In genomic region chrX:68433981-68434299, GRCh38 we compare ENCODE assay signal across 10 cellular contexts. TPM values are rescaled to one million over a fixed set of nuclear protein-coding genes. Genes with fewer than 3 reads are reported as not detected.
A peak's percentile ranks its signal among the peaks of the same experiment; 100 is the strongest.
DNase-seq lines count a peak whose midpoint lies in the region; ATAC-seq, FAIRE-seq and TF ChIP-seq lines count a peak whose summit lies in the region.
"Had no signal": no experiment of that assay in that cellular context is flagged by ENCODE, and none has a peak within 500 bp of the region (broad histone marks: within the 10 kb centered on the region; RNA-seq: fewer than 3 reads in every experiment).

No MANE protein-coding gene starts in this region.

- CTCF ChIA-PET in CD4-positive, alpha-beta T cell (lab: Charles Lee), result no interaction called here

- H3K4me3 Mint-ChIP-seq in CD4-positive, alpha-beta T cell, result peak overlapping the region; percentile 87

- DNase-seq in CD4-positive, alpha-beta T cell, result no peak
- DNase-seq in SK-N-DZ (ENCODE audit: low spot score), result peak; percentile 5
- DNase-seq in esophagus muscularis mucosa (ENCODE audit: extremely low spot score), result no peak
- no peak for DNase-seq in pancreas
- no peak for DNase-seq in occipital lobe (lab: John Stamatoyannopoulos, UW)
- no peak for DNase-seq in effector CD4-positive, alpha-beta T cell
- no peak for DNase-seq in NCI-H1105 (lab: John Stamatoyannopoulos, UW)

- no peaks in the 10 kb centered on the region for H3K9me3 ChIP-seq in CD4-positive, alpha-beta T cell (ENCODE audit: control insufficient read depth, low read length)
- H3K9me3 ChIP-seq in esophagus muscularis mucosa (no peaks in the 10 kb centered on the region), pancreas (no peaks in the 10 kb centered on the region)

- intact Hi-C loops in CD4-positive, alpha-beta T cell (cut with DNase I, micrococcal nuclease), result no loop called here
- intact Hi-C loops in esophagus muscularis mucosa (cut with DNase I) (no loop called here), pancreas (cut with DNase I) (no loop called here)

- peaks cover 53% of the 10 kb centered on the region for H3K27me3 Mint-ChIP-seq in CD4-positive, alpha-beta T cell

- H3K27ac ChIP-seq in CD4-positive, alpha-beta T cell (ENCODE audit: low read depth, low read length), result no peak overlapping the region
- H3K27ac ChIP-seq in esophagus muscularis mucosa (replicated peaks in 1 of 4) (peak overlapping the region; percentile 83 to 88 (median 86)), pancreas (peak overlapping the region; percentile 18 to 68 (median 63))

- H3K4me1 ChIP-seq in esophagus muscularis mucosa (peaks cover 7 to 21% (median 18%) of the 10 kb centered on the region in 4 donors), pancreas (no peaks in the 10 kb centered on the region)

- TF ChIP-seq CTCF in CD4-positive, alpha-beta T cell (IDR thresholded peaks at IDR 0.05), result no peak
- TF ChIP-seq CTCF in esophagus muscularis mucosa (IDR thresholded peaks at IDR 0.05) (no peak), pancreas (IDR thresholded peaks at IDR 0.05) (no peak)

- H3K9me3 Mint-ChIP-seq in CD4-positive, alpha-beta T cell, result no peaks in the 10 kb centered on the region

- TF ChIP-seq EP300 in esophagus muscularis mucosa (IDR thresholded peaks at IDR 0.05), result no peak

- ATAC-seq in CD4-positive, alpha-beta T cell (ENCODE audit: poor library complexity), result no peak
- no peak for ATAC-seq in pancreas
- no peak for ATAC-seq in HG03039 (IDR thresholded peaks at IDR 0.05; ENCODE audit: unreplicated experiment)

- no peaks in the 10 kb centered on the region for H3K4me1 Mint-ChIP-seq in CD4-positive, alpha-beta T cell (ENCODE audit: low read depth)

- no peaks in the 10 kb centered on the region for H3K36me3 Mint-ChIP-seq in CD4-positive, alpha-beta T cell (ENCODE audit: low read depth)

- H3K36me3 ChIP-seq in esophagus muscularis mucosa (no peaks in the 10 kb centered on the region), pancreas (no peaks in the 10 kb centered on the region)

- H3K27ac Mint-ChIP-seq in CD4-positive, alpha-beta T cell, result no peak overlapping the region

- TF ChIP-seq POLR2A in esophagus muscularis mucosa (IDR thresholded peaks at IDR 0.05; ENCODE audit: low read depth), result no peak

- peaks cover 32% of the 10 kb centered on the region for H3K27me3 ChIP-seq in CD4-positive, alpha-beta T cell (ENCODE audit: control insufficient read depth, insufficient read depth, low read length)
- H3K27me3 ChIP-seq in esophagus muscularis mucosa (no peaks in the 10 kb centered on the region), pancreas (peaks cover 0 to 7% (median 0%) of the 10 kb centered on the region in 4 donors)

- no peak for FAIRE-seq in pancreas (lab: Jason Lieb, UNC)
- FAIRE-seq: endometrium, GM12892 had no signal

- POLR2A ChIA-PET in CD4-positive, alpha-beta T cell (lab: Charles Lee), result no interaction called here

- peak overlapping the region; percentile 60 to 71 (median 64) for H3K4me3 ChIP-seq in esophagus muscularis mucosa
- peak overlapping the region; percentile 19 to 56 (median 45) for H3K4me3 ChIP-seq in pancreas

- 29% methylated on average over 7 of the region's 13 CpGs for WGBS in esophagus muscularis mucosa
- 0 to 28% methylated on average over 12 to 13 of the region's 13 CpGs for WGBS in pancreas, 2 donors

RNA-seq across cellular contexts. Expression of gene OPHN1, which starts 0.6 kb away (rescaled TPM):
- not detected for total RNA-seq in CD4-positive, alpha-beta T cell
- 0.77 and 0.81 TPM in 2 replicates for polyA plus RNA-seq in SK-N-DZ (2014; cell fraction: cytosol; rRNA removed)
- 0.91 and 1.1 TPM in 2 replicates for polyA plus RNA-seq in SK-N-DZ (2014; cell fraction: nucleus; rRNA removed)
- total RNA-seq in esophagus muscularis mucosa (10 to 100 TPM in 1 of 4 donors, 1 to 10 TPM in 3; 5.1 to 11.2 (median 8.0) TPM), pancreas (1 to 10 TPM; 1.2 to 3.5 (median 2.5) TPM), occipital lobe (50.8 TPM)
- 1 to 10 TPM in 1 of 2 donors, under 1 TPM in 1; 0.61 to 1.4 TPM for polyA plus RNA-seq in pancreas
